ENCODE assay signal across 28 cellular contexts in genomic region chr5:128506643-128507042, GRCh38.
"Had no signal": no experiment of that assay in that cellular context is flagged by ENCODE, and none has a peak within 500 bp of the region (broad histone marks: within the 10 kb centered on the region; RNA-seq: fewer than 3 reads in every experiment).

No MANE protein-coding gene starts in this region.

- ATAC-seq: naive thymus-derived CD4-positive, alpha-beta T cell; natural killer cell; psoas muscle; right cardiac atrium; sciatic nerve; stimulated activated effector memory CD8-positive, alpha-beta T cell treated with anti-CD3 and anti-CD28 coated beads, Interleukin-12 subunit alpha, Interleukin-12 subunit beta, amount 100 ng/mL, for 72 hours; stimulated activated naive B cell treated with anti-CD40 and anti-IgM and Interleukin-4, amounts not matched to agents 10 μg/mL and 1 μg/mL and 100 μg/mL, for 72 hours had no signal

- H3K4me3 ChIP-seq: neural progenitor cell, ovary, psoas muscle, skin epidermis, smooth muscle cell, spleen, stomach, thoracic aorta, thyroid gland, tibial nerve, upper lobe of left lung, vagina had no signal

- DNase-seq: naive thymus-derived CD4-positive, alpha-beta T cell; natural killer cell; occipital lobe; ovary; posterior cingulate gyrus; psoas muscle; right cardiac atrium; spleen; stimulated activated CD4-positive, alpha-beta T cell treated with anti-CD3 and anti-CD28 coated beads, Interleukin-15, amount 100 ng/mL, for 24 hours; stimulated activated CD4-positive, alpha-beta T cell treated with anti-CD3 and anti-CD28 coated beads, Interleukin-2, amount 100 ng/mL, for 24 hours; stimulated activated CD4-positive, alpha-beta T cell treated with anti-CD3 and anti-CD28 coated beads, Interleukin-2, amount 100 ng/mL, for 48 hours; stimulated activated CD4-positive, alpha-beta T cell treated with anti-CD3 and anti-CD28 coated beads, Interleukin-4, amount 100 ng/mL, for 24 hours; stimulated activated naive B cell treated with anti-CD40 and anti-IgM and Interleukin-4, amounts not matched to agents 10 μg/mL and 1 μg/mL and 100 μg/mL, for 72 hours; stimulated activated naive CD4-positive, alpha-beta T cell treated with Interleukin-2 at 50 U/mL for 16 hours; stomach; thyroid gland; trophoblast cell; upper lobe of left lung had no signal

- H3K4me2 ChIP-seq: neural progenitor cell, smooth muscle cell had no signal

- H3K27me3 ChIP-seq: neural progenitor cell, ovary, spleen, stomach, thyroid gland, tibial nerve, upper lobe of left lung, vagina had no signal

- H3K9me3 ChIP-seq: psoas muscle, thoracic aorta, thyroid gland, vagina had no signal

- H3K4me1 ChIP-seq: neural progenitor cell, parathyroid adenoma, psoas muscle, spleen, stomach, thyroid gland, tibial nerve, upper lobe of left lung, vagina had no signal

- H3K36me3 ChIP-seq: ovary, spleen, stomach, thoracic aorta, thyroid gland, tibial nerve, upper lobe of left lung, vagina had no signal

- FAIRE-seq: urothelium cell line had no signal

- H3K27ac ChIP-seq: neural progenitor cell, ovary, parathyroid adenoma, psoas muscle, skin epidermis, spleen, stomach, thoracic aorta, thyroid gland, tibial nerve, upper lobe of left lung, vagina had no signal

- H3K79me2 ChIP-seq: parathyroid adenoma had no signal

- H3K9ac ChIP-seq: neural progenitor cell, parathyroid adenoma had no signal

- H2AFZ ChIP-seq: neural progenitor cell, parathyroid adenoma had no signal
